In genomic region chr4:142615324-142615665, GRCh38 we compare ENCODE assay signal across 20 cellular contexts.
A peak's percentile ranks its signal among the peaks of the same experiment; 100 is the strongest.
DNase-seq lines count a peak whose midpoint lies in the region; ATAC-seq and TF ChIP-seq lines count a peak whose summit lies in the region.
"Had no signal": no experiment of that assay in that cellular context is flagged by ENCODE, and none has a peak within 500 bp of the region (broad histone marks: within the 10 kb centered on the region; RNA-seq: fewer than 3 reads in every experiment).

No MANE protein-coding gene starts in this region.

- H3K9ac ChIP-seq in adipocyte (ENCODE audit: low read length) (no peak overlapping the region), smooth muscle cell (ENCODE audit: low read depth) (peak overlapping the region; percentile 30)

- no peak overlapping the region for H3K4me2 ChIP-seq in smooth muscle cell

- TF ChIP-seq CTCF in MCF 10A (IDR thresholded peaks at IDR 0.05; ENCODE audit: unreplicated experiment) (no peak), breast epithelium (IDR thresholded peaks at IDR 0.05) (no peak), foreskin keratinocyte (conservative IDR thresholded peaks at IDR 0.05) (no peak), smooth muscle cell (IDR thresholded peaks at IDR 0.05; ENCODE audit: borderline replicate concordance, insufficient read depth, poor library complexity, severe bottlenecking) (no peak)

- H3K4me3 Mint-ChIP-seq in MCF 10A (ENCODE audit: unreplicated experiment) = no peak overlapping the region
- H3K4me3 Mint-ChIP-seq: CD8-positive, alpha-beta memory T cell; naive thymus-derived CD8-positive, alpha-beta T cell; T-helper 2 cell treated with Interferon-gamma antibody and Interleukin-4, amounts not matched to agents 5 μg/mL and 100 μg/mL, for 36 hours had no signal

- no peak overlapping the region for H3K27ac Mint-ChIP-seq in MCF 10A (ENCODE audit: low read depth, unreplicated experiment)
- H3K27ac Mint-ChIP-seq: CD8-positive, alpha-beta memory T cell; T-helper 2 cell treated with Interferon-gamma antibody and Interleukin-4, amounts not matched to agents 5 μg/mL and 100 μg/mL, for 36 hours had no signal

- ATAC-seq in foreskin keratinocyte = peak; percentile 64
- ATAC-seq in GM21717 (IDR thresholded peaks at IDR 0.05; ENCODE audit: unreplicated experiment) = no peak
- ATAC-seq: naive thymus-derived CD8-positive, alpha-beta T cell; right cardiac atrium had no signal

- H3K79me2 ChIP-seq in smooth muscle cell (ENCODE audit: low read depth) = no peaks in the 10 kb centered on the region

- H3K27ac ChIP-seq in breast epithelium (peak overlapping the region in 1 of 2 donors; percentile 33), foreskin keratinocyte (peak overlapping the region; percentile 77), smooth muscle cell (ENCODE audit: low read depth) (peak overlapping the region; percentile 86)
- H3K27ac ChIP-seq: left ventricle myocardium inferior, thoracic aorta had no signal

- H3K36me3 ChIP-seq in breast epithelium = no peaks in the 10 kb centered on the region
- H3K36me3 ChIP-seq in adipocyte (ENCODE audit: control insufficient read depth, insufficient read depth, low read length, severe bottlenecking) = no peaks in the 10 kb centered on the region
- no peaks in the 10 kb centered on the region for H3K36me3 ChIP-seq in smooth muscle cell (ENCODE audit: low read depth)
- H3K36me3 ChIP-seq: left ventricle myocardium inferior, thoracic aorta had no signal

- intact Hi-C loops in MCF 10A (cut with micrococcal nuclease) = no loop called here
- intact Hi-C loops in breast epithelium (cut with DNase I; ENCODE audit: low total_unique reads) = no loop called here

- H3K9me3 ChIP-seq in breast epithelium (no peaks in the 10 kb centered on the region), adipocyte (ENCODE audit: control insufficient read depth, low read length) (peaks cover 5% of the 10 kb centered on the region), smooth muscle cell (replicated peaks; ENCODE audit: low read depth) (no peaks in the 10 kb centered on the region)
- H3K9me3 ChIP-seq: thoracic aorta had no signal

- no peaks in the 10 kb centered on the region for H3K27me3 Mint-ChIP-seq in MCF 10A (ENCODE audit: insufficient read depth, unreplicated experiment)
- H3K27me3 Mint-ChIP-seq: CD8-positive, alpha-beta memory T cell; naive thymus-derived CD8-positive, alpha-beta T cell had no signal

- no peak overlapping the region for H3K4me3 ChIP-seq in breast epithelium
- peak overlapping the region; percentile 5 for H3K4me3 ChIP-seq in adipocyte (ENCODE audit: low read length)
- no peak overlapping the region for H3K4me3 ChIP-seq in smooth muscle cell
- H3K4me3 ChIP-seq: left ventricle myocardium inferior, thoracic aorta had no signal

- H3K27me3 ChIP-seq in breast epithelium (no peaks in the 10 kb centered on the region), adipocyte (replicated peaks; ENCODE audit: control insufficient read depth, insufficient read depth, low read length) (no peaks in the 10 kb centered on the region), foreskin keratinocyte (no peaks in the 10 kb centered on the region), smooth muscle cell (ENCODE audit: low read depth) (no peaks in the 10 kb centered on the region)

- DNase-seq in MCF 10A (ENCODE audit: unreplicated experiment) (peak; percentile 1), breast epithelium (ENCODE audit: low spot score in 2 of 2) (no peak), adipocyte (ENCODE audit: low read depth) (peak; percentile 27), foreskin keratinocyte (peak; percentile 25 to 76), smooth muscle cell (lab: John Stamatoyannopoulos, UW; ENCODE audit: unreplicated experiment) (no peak), cerebellum (ENCODE audit: low spot score) (no peak), dedifferentiated amniotic fluid mesenchymal stem cell (ENCODE audit: extremely low spot score) (no peak)
- DNase-seq: activated CD4-positive, alpha-beta T cell treated with anti-CD3 and anti-CD28 coated beads for 4 hours; activated naive CD4-positive, alpha-beta T cell treated with anti-CD3 and anti-CD28 coated beads, Interleukin-2, amount 50 U/mL, for 16 hours; CD8-positive, alpha-beta memory T cell; cerebellar nuclear complex; hypothalamus; left ventricle myocardium inferior; naive thymus-derived CD8-positive, alpha-beta T cell; right cardiac atrium; SHP77; stimulated activated CD4-positive, alpha-beta T cell treated with anti-CD3 and anti-CD28 coated beads, Interleukin-2, amount 100 ng/mL, for 48 hours had no signal

- H4K20me1 ChIP-seq in smooth muscle cell (ENCODE audit: low read depth) = no peaks in the 10 kb centered on the region

- H3K4me1 ChIP-seq in breast epithelium = no peaks in the 10 kb centered on the region
- no peaks in the 10 kb centered on the region for H3K4me1 ChIP-seq in adipocyte (ENCODE audit: control insufficient read depth, insufficient read depth, low read length)
- peaks cover 13% of the 10 kb centered on the region for H3K4me1 ChIP-seq in foreskin keratinocyte
- no peaks in the 10 kb centered on the region for H3K4me1 ChIP-seq in smooth muscle cell (ENCODE audit: low read depth)

- peaks cover 12% of the 10 kb centered on the region for H3K4me1 Mint-ChIP-seq in MCF 10A (ENCODE audit: insufficient read depth, unreplicated experiment)
- H3K4me1 Mint-ChIP-seq: CD8-positive, alpha-beta memory T cell; naive thymus-derived CD8-positive, alpha-beta T cell had no signal

- no TSS peak for BruUV-seq in MCF 10A (replicated peaks; lab: Mats Ljungman, UMichigan)

- H3K36me3 Mint-ChIP-seq in MCF 10A (ENCODE audit: insufficient read depth, unreplicated experiment) = no peaks in the 10 kb centered on the region

- no peaks in the 10 kb centered on the region for H3F3A ChIP-seq in smooth muscle cell (ENCODE audit: low read depth)

- CTCF ChIA-PET in MCF 10A (lab: Yijun Ruan, JAX) = no interaction called here

- H2AFZ ChIP-seq in smooth muscle cell (ENCODE audit: low read depth) = no peak overlapping the region

- POLR2A ChIA-PET in MCF 10A (lab: Yijun Ruan, JAX) = no interaction called here

- peaks cover 10% of the 10 kb centered on the region for H3K9me3 Mint-ChIP-seq in MCF 10A (ENCODE audit: unreplicated experiment)

- WGBS in smooth muscle cell (ENCODE audit: low lambda C conversion rate) = 60% methylated on average over 2 of the region's 2 CpGs

- no peak for TF ChIP-seq POLR2A in breast epithelium (IDR thresholded peaks at IDR 0.05)

Comparison
In these comparisons a context has a peak if more than half of its experiments do, and no peak if none do; other contexts are left out.
1. DNase-seq: peak in MCF 10A (single experiment), adipocyte (single experiment) and foreskin keratinocyte (2 of 2); none in breast epithelium (0 of 2), smooth muscle cell (single experiment), cerebellum (single experiment) and dedifferentiated amniotic fluid mesenchymal stem cell (single experiment).